23 cellular contexts compared by ENCODE assay signal in genomic region chr10:108688314-108688713, GRCh38.
"Had no signal": no experiment of that assay in that cellular context is flagged by ENCODE, and none has a peak within 500 bp of the region (broad histone marks: within the 10 kb centered on the region; RNA-seq: fewer than 3 reads in every experiment).

No MANE protein-coding gene starts in this region.

- H2AFZ ChIP-seq: neural progenitor cell had no signal

- H3K36me3 ChIP-seq: cardiac muscle cell, esophagus muscularis mucosa, neural progenitor cell, prostate gland, right atrium auricular region, suprapubic skin, transverse colon, uterus had no signal

- H3K4me1 ChIP-seq: esophagus muscularis mucosa, prostate gland, right atrium auricular region, suprapubic skin, transverse colon, uterus had no signal

- H3K9me3 ChIP-seq: esophagus muscularis mucosa, prostate gland, right atrium auricular region, suprapubic skin, transverse colon, uterus had no signal

- DNase-seq: activated CD4-positive, alpha-beta T cell treated with anti-CD3 and anti-CD28 coated beads, Interleukin-2, amount 10 ng/mL, durations not matched to agents 24 days and 14 days; activated CD8-positive, alpha-beta T cell treated with anti-CD3 and anti-CD28 coated beads for 36 hours; activated naive CD4-positive, alpha-beta T cell; activated naive CD8-positive, alpha-beta T cell treated with anti-CD3 and anti-CD28 coated beads for 36 hours; activated T-cell treated with anti-CD3 and anti-CD28 coated beads, Interleukin-2, amount 50 U/mL, for 1 hour; amniotic stem cell; dermis blood vessel endothelial cell; effector memory CD4-positive, alpha-beta T cell; immature natural killer cell; mesenchymal stem cell; naive thymus-derived CD4-positive, alpha-beta T cell; stimulated activated CD4-positive, alpha-beta T cell treated with anti-CD3 and anti-CD28 coated beads, Interleukin-2, amount 100 ng/mL, for 48 hours; stimulated activated naive CD8-positive, alpha-beta T cell treated with anti-CD3 and anti-CD28 coated beads, Interleukin-15, amount 100 ng/mL, for 72 hours; transverse colon; uterus had no signal

- H3K36me3 Mint-ChIP-seq: activated naive CD8-positive, alpha-beta T cell treated with anti-CD3 and anti-CD28 coated beads for 36 hours; immature natural killer cell; naive thymus-derived CD4-positive, alpha-beta T cell; neural progenitor cell had no signal

- H3K4me3 Mint-ChIP-seq: activated CD4-positive, alpha-beta T cell treated with anti-CD3 and anti-CD28 coated beads, Interleukin-2, amount 10 ng/mL, durations not matched to agents 24 days and 14 days; activated CD8-positive, alpha-beta T cell treated with anti-CD3 and anti-CD28 coated beads for 36 hours; activated naive CD8-positive, alpha-beta T cell treated with anti-CD3 and anti-CD28 coated beads for 36 hours; activated T-helper 17 cell treated with anti-CD3 and anti-CD28 coated beads, Interleukin-2, amount 50 U/mL, for 72 hours; immature natural killer cell; naive thymus-derived CD4-positive, alpha-beta T cell; neural progenitor cell; stimulated activated naive CD8-positive, alpha-beta T cell treated with anti-CD3 and anti-CD28 coated beads, Interleukin-15, amount 100 ng/mL, for 72 hours had no signal

- H3K4me3 ChIP-seq: cardiac muscle cell, esophagus muscularis mucosa, neural progenitor cell, prostate gland, right atrium auricular region, skin epidermis, suprapubic skin, transverse colon, uterus had no signal

- H3K27ac Mint-ChIP-seq: activated CD4-positive, alpha-beta T cell treated with anti-CD3 and anti-CD28 coated beads, Interleukin-2, amount 10 ng/mL, durations not matched to agents 24 days and 14 days; activated CD8-positive, alpha-beta T cell treated with anti-CD3 and anti-CD28 coated beads for 36 hours; activated naive CD8-positive, alpha-beta T cell treated with anti-CD3 and anti-CD28 coated beads for 36 hours; activated T-helper 17 cell treated with anti-CD3 and anti-CD28 coated beads, Interleukin-2, amount 50 U/mL, for 72 hours; immature natural killer cell; naive thymus-derived CD4-positive, alpha-beta T cell; neural progenitor cell; stimulated activated naive CD8-positive, alpha-beta T cell treated with anti-CD3 and anti-CD28 coated beads, Interleukin-15, amount 100 ng/mL, for 72 hours had no signal

- H3K9me3 Mint-ChIP-seq: activated CD4-positive, alpha-beta T cell treated with anti-CD3 and anti-CD28 coated beads, Interleukin-2, amount 10 ng/mL, durations not matched to agents 24 days and 14 days; neural progenitor cell had no signal

- H3K4me2 ChIP-seq: neural progenitor cell had no signal

- H3K27ac ChIP-seq: cardiac muscle cell, esophagus muscularis mucosa, neural progenitor cell, prostate gland, right atrium auricular region, skin epidermis, suprapubic skin, transverse colon, uterus had no signal

- H3K4me1 Mint-ChIP-seq: activated CD4-positive, alpha-beta T cell treated with anti-CD3 and anti-CD28 coated beads, Interleukin-2, amount 10 ng/mL, durations not matched to agents 24 days and 14 days; activated naive CD8-positive, alpha-beta T cell treated with anti-CD3 and anti-CD28 coated beads for 36 hours; activated T-helper 17 cell treated with anti-CD3 and anti-CD28 coated beads, Interleukin-2, amount 50 U/mL, for 72 hours; immature natural killer cell; naive thymus-derived CD4-positive, alpha-beta T cell; neural progenitor cell; stimulated activated naive CD8-positive, alpha-beta T cell treated with anti-CD3 and anti-CD28 coated beads, Interleukin-15, amount 100 ng/mL, for 72 hours had no signal

- ATAC-seq: activated CD8-positive, alpha-beta T cell treated with anti-CD3 and anti-CD28 coated beads for 36 hours; activated T-helper 17 cell treated with anti-CD3 and anti-CD28 coated beads, Interleukin-2, amount 50 U/mL, for 72 hours; naive thymus-derived CD4-positive, alpha-beta T cell; stimulated activated naive CD8-positive, alpha-beta T cell treated with anti-CD3 and anti-CD28 coated beads, Interleukin-15, amount 100 ng/mL, for 72 hours had no signal

- H3K27me3 Mint-ChIP-seq: activated CD4-positive, alpha-beta T cell treated with anti-CD3 and anti-CD28 coated beads, Interleukin-2, amount 10 ng/mL, durations not matched to agents 24 days and 14 days; activated CD8-positive, alpha-beta T cell treated with anti-CD3 and anti-CD28 coated beads for 36 hours; activated naive CD8-positive, alpha-beta T cell treated with anti-CD3 and anti-CD28 coated beads for 36 hours; activated T-helper 17 cell treated with anti-CD3 and anti-CD28 coated beads, Interleukin-2, amount 50 U/mL, for 72 hours; naive thymus-derived CD4-positive, alpha-beta T cell; stimulated activated naive CD8-positive, alpha-beta T cell treated with anti-CD3 and anti-CD28 coated beads, Interleukin-15, amount 100 ng/mL, for 72 hours had no signal
